Comparison of ENCODE assay signal across 13 cellular contexts in the genomic region with DNA sequence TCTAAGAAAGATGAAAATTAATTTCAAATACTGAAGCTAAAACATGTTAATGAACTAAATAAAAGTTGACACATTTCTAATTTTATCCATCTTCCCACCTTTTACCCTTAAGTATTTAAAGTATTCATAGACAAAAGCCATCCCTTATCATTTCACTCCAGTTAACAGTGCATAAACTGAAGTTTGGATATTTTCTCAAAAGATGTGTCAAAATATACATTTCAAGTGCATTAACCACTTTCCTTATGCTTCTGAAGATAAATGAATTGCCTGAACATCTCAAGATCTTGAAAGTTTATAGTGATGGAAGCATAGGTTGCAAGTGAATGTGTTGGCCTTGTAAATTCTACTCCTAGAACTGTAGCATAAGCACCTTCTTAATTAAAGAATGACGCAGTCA.
"Had no signal": no experiment of that assay in that cellular context is flagged by ENCODE, and none has a peak within 500 bp of the region (broad histone marks: within the 10 kb centered on the region; RNA-seq: fewer than 3 reads in every experiment).

No MANE protein-coding gene starts in this region.

- H3K27me3 ChIP-seq: body of pancreas, stomach, tibial nerve had no signal

- H3K9me3 ChIP-seq: body of pancreas, stomach, tibial nerve had no signal

- H3K4me3 Mint-ChIP-seq: central memory CD8-positive, alpha-beta T cell; dendritic cell treated with granulocyte-macrophage colony-stimulating factor and Interleukin-4, amounts not matched to agents 40 ng/mL and 50 ng/mL, for 4 days; nephron progenitor cell had no signal

- H3K9me3 Mint-ChIP-seq: central memory CD8-positive, alpha-beta T cell; dendritic cell treated with granulocyte-macrophage colony-stimulating factor and Interleukin-4, amounts not matched to agents 40 ng/mL and 50 ng/mL, for 4 days; nephron progenitor cell had no signal

- ATAC-seq: body of pancreas had no signal

- H3K27ac Mint-ChIP-seq: dendritic cell treated with granulocyte-macrophage colony-stimulating factor and Interleukin-4, amounts not matched to agents 40 ng/mL and 50 ng/mL, for 4 days; nephron progenitor cell had no signal

- H3K4me3 ChIP-seq: body of pancreas, SK-N-MC, stomach, tibial nerve had no signal

- H3K27ac ChIP-seq: body of pancreas had no signal

- H3K36me3 ChIP-seq: stomach had no signal

- DNase-seq: activated CD4-positive, alpha-beta T cell treated with anti-CD3 and anti-CD28 coated beads for 48 hours; activated naive CD4-positive, alpha-beta T cell treated with anti-CD3 and anti-CD28 coated beads, Interleukin-2, amount 50 U/mL, for 16 hours; activated T-cell treated with anti-CD3 and anti-CD28 coated beads for 4 hours; body of pancreas; erythroblast; foreskin fibroblast; mammary epithelial cell; nephron progenitor cell; stomach had no signal

- H3K27me3 Mint-ChIP-seq: central memory CD8-positive, alpha-beta T cell; dendritic cell treated with granulocyte-macrophage colony-stimulating factor and Interleukin-4, amounts not matched to agents 40 ng/mL and 50 ng/mL, for 4 days had no signal

- H3K4me1 ChIP-seq: body of pancreas had no signal
